1 cellular context compared by ENCODE assay signal in the genomic region with DNA sequence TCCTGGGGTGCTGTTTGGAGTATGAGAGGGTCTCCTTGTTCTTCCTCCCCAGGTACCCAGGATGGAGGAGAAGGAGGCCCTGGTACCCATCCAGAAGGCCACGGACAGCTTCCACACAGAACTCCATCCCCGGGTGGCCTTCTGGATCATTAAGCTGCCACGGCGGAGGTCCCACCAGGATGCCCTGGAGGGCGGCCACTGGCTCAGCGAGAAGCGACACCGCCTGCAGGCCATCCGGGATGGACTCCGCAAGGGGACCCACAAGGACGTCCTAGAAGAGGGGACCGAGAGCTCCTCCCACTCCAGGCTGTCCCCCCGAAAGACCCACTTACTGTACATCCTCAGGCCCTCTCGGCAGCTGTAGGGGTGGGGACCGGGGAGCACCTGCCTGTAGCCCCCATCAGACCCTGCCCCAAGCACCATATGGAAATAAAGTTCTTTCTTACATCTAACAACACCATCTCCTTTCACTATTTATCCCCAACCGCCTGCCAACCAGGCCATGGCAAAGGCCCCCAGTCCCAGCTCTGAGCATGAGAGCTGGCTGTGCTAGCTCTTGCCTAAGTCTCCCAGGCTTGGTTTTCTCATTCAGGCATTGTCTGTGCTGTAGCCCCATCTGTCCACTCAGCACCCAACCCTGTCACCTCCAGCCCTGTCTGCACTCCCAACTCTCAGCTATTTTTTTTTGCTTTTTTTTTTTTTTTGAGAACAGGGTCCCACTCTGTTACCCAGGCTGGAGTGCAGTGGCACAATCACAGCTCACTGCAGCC.
TF ChIP-seq lines count a peak whose summit lies in the region.

No MANE protein-coding gene starts in this region.

TF ChIP-seq in A549, 52 proteins besides CTCF, POLR2A, EP300 and RAD21:
- TF ChIP-seq EHF (CRISPR knock-in tag; IDR thresholded peaks at IDR 0.05) (no peak), MAZ (IDR thresholded peaks at IDR 0.05; ENCODE audit: borderline replicate concordance, low read depth, low read length) (no peak), NFE2L2 (conservative IDR thresholded peaks at IDR 0.05; ENCODE audit: low read length) (no peak), HOXA7 (CRISPR knock-in tag; IDR thresholded peaks at IDR 0.05) (no peak), NPAS2 (CRISPR knock-in tag; IDR thresholded peaks at IDR 0.05; ENCODE audit: borderline replicate concordance) (no peak), USF2 (IDR thresholded peaks at IDR 0.05) (no peak), CBX8 (IDR thresholded peaks at IDR 0.05) (no peak), SREBF2 (IDR thresholded peaks at IDR 0.05) (no peak)
- TF ChIP-seq, protein P1, sequence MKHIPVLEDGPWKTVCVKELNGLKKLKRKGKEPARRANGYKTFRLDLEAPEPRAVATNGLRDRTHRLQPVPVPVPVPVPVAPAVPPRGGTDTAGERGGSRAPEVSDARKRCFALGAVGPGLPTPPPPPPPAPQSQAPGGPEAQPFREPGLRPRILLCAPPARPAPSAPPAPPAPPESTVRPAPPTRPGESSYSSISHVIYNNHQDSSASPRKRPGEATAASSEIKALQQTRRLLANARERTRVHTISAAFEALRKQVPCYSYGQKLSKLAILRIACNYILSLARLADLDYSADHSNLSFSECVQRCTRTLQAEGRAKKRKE (CRISPR knock-in tag; IDR thresholded peaks at IDR 0.05; ENCODE audit: low read depth) = no peak
